Comparison of ENCODE assay signal across 8 cellular contexts in the genomic region with DNA sequence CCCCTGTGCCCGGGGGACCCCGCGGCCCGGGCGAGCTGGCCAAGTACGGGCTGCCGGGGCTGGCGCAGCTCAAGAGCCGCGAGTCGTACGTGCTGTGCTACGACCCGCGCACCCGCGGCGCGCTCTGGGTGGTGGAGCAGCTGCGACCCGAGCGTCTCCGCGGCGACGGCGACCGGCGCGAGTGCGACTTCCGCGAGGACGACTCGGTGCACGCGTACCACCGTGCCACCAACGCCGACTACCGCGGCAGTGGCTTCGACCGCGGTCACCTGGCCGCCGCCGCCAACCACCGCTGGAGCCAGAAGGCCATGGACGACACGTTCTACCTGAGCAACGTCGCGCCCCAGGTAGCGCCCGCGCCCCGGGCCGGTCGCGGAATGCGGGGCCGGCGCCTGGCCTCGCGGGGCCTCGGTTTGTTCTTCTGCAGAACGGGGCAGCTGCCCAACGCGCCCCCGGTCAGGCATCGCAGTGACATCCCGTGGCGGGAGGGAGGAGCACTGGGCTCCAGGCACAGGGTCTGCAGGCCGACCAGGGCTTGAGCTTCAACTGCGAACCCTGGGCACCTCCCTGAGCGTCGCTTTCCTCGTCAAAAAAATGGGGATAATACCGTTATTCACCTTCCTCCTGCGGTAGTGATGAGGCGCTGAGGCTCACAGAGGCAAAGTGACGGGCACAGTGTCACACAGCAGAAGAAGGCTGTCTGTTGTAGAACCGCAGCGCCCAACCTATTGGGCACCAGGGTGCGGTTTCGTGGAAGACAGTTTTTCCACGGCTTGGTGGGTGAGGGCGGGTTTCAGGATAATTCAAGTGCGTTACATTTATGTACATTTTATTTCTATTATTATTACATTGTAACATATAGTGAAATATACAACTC. TPM values are rescaled to one million over a fixed set of nuclear protein-coding genes. Genes with fewer than 3 reads are reported as not detected.
DNase-seq lines count a peak whose midpoint lies in the region; ATAC-seq, FAIRE-seq and TF ChIP-seq lines count a peak whose summit lies in the region.

No MANE protein-coding gene starts in this region.

- CTCF ChIA-PET in CD8-positive, alpha-beta T cell (lab: Charles Lee) = interaction anchor here (1.0 to 2.0 kb wide), 15 partner anchors 10 to 223 kb away, joined by 3 to 15 read pairs (median 4); partner anchors contain the start of genes PKN3, SPOUT1 and ZER1

- H3K4me3 ChIP-seq in CD8-positive, alpha-beta T cell (ENCODE audit: low read depth, low read length) = peak overlapping the region; percentile 52
- H3K4me3 ChIP-seq in brain microvascular endothelial cell (ENCODE audit: low read depth, low read length) (peak overlapping the region; percentile 74), small intestine (ENCODE audit: low read depth in 1 of 2, low read length in 2 of 2) (peak overlapping the region; percentile 58 to 69)

- H3K36me3 Mint-ChIP-seq in CD8-positive, alpha-beta T cell = peaks cover 24% of the 10 kb centered on the region

- no peaks in the 10 kb centered on the region for H3K9me3 Mint-ChIP-seq in CD8-positive, alpha-beta T cell

- H3K27ac ChIP-seq in CD8-positive, alpha-beta T cell (ENCODE audit: low read depth, low read length) = peak overlapping the region; percentile 33
- H3K27ac ChIP-seq in brain microvascular endothelial cell = no peak overlapping the region
- peak overlapping the region; percentile 88 for H3K27ac ChIP-seq in small intestine (ENCODE audit: low read depth in 1 of 2, low read length in 1 of 2)

- intact Hi-C loops in CD8-positive, alpha-beta T cell (cut with DNase I, micrococcal nuclease) = loop anchor here (1.0 to 10.0 kb wide), 13 partner anchors 10 to 362 kb away; partner anchors contain the start of genes LRRC8A (in 2 of the 2), SET (in 2 of the 2), SPOUT1 (in 2 of the 2) and TBC1D13 (in 2 of the 2)

- TF ChIP-seq POLR2A in GM18505 (IDR thresholded peaks at IDR 0.05; ENCODE audit: borderline replicate concordance, extremely low read depth, insufficient read depth, insufficient read length) = no peak

- peak in 6 of 7 experiments; percentile 23 to 68 (median 40) for DNase-seq in CD8-positive, alpha-beta T cell
- peak; percentile 41 for DNase-seq in SW480 (ENCODE audit: low spot score)
- no peak for DNase-seq in brain microvascular endothelial cell
- peak; percentile 17 for DNase-seq in inferior parietal cortex (ENCODE audit: extremely low spot score)
- DNase-seq in small intestine = peak; percentile 45

- H3K4me1 Mint-ChIP-seq in CD8-positive, alpha-beta T cell (ENCODE audit: low read depth) = peaks cover 21% of the 10 kb centered on the region

- peak overlapping the region; percentile 84 for H3K4me3 Mint-ChIP-seq in CD8-positive, alpha-beta T cell

- WGBS in small intestine, 3 donors = 6 to 11% (median 7%) methylated on average over 61 to 90 of the region's 90 CpGs

- no peaks in the 10 kb centered on the region for H3K27me3 ChIP-seq in CD8-positive, alpha-beta T cell (ENCODE audit: insufficient read depth, low read length)
- no peaks in the 10 kb centered on the region for H3K27me3 ChIP-seq in brain microvascular endothelial cell (replicated peaks)
- no peaks in the 10 kb centered on the region for H3K27me3 ChIP-seq in small intestine (ENCODE audit: control insufficient read depth in 2 of 2, insufficient read depth in 2 of 2, low read length in 2 of 2)

- FAIRE-seq in small intestine (lab: Jason Lieb, UNC) = no peak

- H3K4me1 ChIP-seq in CD8-positive, alpha-beta T cell (ENCODE audit: insufficient read depth, low read length) = peaks cover 12% of the 10 kb centered on the region
- H3K4me1 ChIP-seq in small intestine (ENCODE audit: control insufficient read depth in 2 of 2, insufficient read depth in 1 of 2, low read depth in 1 of 2, low read length in 1 of 2) = peaks cover 0 to 4% of the 10 kb centered on the region in 2 donors

- TF ChIP-seq CTCF in CD8-positive, alpha-beta T cell (IDR thresholded peaks at IDR 0.05) = no peak
- no peak for TF ChIP-seq CTCF in brain microvascular endothelial cell (IDR thresholded peaks at IDR 0.05; ENCODE audit: low read depth, low read length, missing control alignments)

- H3K27me3 Mint-ChIP-seq in CD8-positive, alpha-beta T cell (ENCODE audit: low read depth) = no peaks in the 10 kb centered on the region

- no peaks in the 10 kb centered on the region for H3K9me3 ChIP-seq in CD8-positive, alpha-beta T cell (ENCODE audit: low read length)
- no peaks in the 10 kb centered on the region for H3K9me3 ChIP-seq in small intestine (ENCODE audit: control insufficient read depth, low read depth)

- peak; percentile 34 for ATAC-seq in CD8-positive, alpha-beta T cell
- ATAC-seq in GM19452 (IDR thresholded peaks at IDR 0.05; ENCODE audit: unreplicated experiment) = peak; percentile 34
- ATAC-seq in HG03565 (IDR thresholded peaks at IDR 0.05; ENCODE audit: unreplicated experiment) = peak; percentile 19
- no peak for ATAC-seq in GM18505 (IDR thresholded peaks at IDR 0.05; ENCODE audit: unreplicated experiment)

- in situ Hi-C loops in brain microvascular endothelial cell (cut with HindIII; ENCODE audit: low pct_ligation_motif_present, low sequenced_read_pairs) = no loop called here

- peak overlapping the region; percentile 87 for H3K27ac Mint-ChIP-seq in CD8-positive, alpha-beta T cell

- POLR2A ChIA-PET in CD8-positive, alpha-beta T cell (lab: Charles Lee) = interaction anchor here (0.6 to 3.8 kb wide), 15 partner anchors 10 to 1369 kb away, joined by 3 to 61 read pairs (median 6); partner anchors contain the start of genes KYAT1, LRRC8A, SET and SPOUT1

- H3K36me3 ChIP-seq in CD8-positive, alpha-beta T cell (ENCODE audit: insufficient read depth, low read length) = no peaks in the 10 kb centered on the region
- peaks cover 30% of the 10 kb centered on the region for H3K36me3 ChIP-seq in brain microvascular endothelial cell (replicated peaks)
- peaks cover 6 to 14% of the 10 kb centered on the region in 2 donors for H3K36me3 ChIP-seq in small intestine (ENCODE audit: control insufficient read depth in 2 of 2, insufficient read depth in 2 of 2, low read length in 2 of 2)

RNA-seq across cellular contexts. Expression of gene ENDOG, which starts 0.8 kb away (rescaled TPM):
- 1 to 10 TPM; 6.2 to 6.4 TPM for total RNA-seq in CD8-positive, alpha-beta T cell
- polyA plus RNA-seq in small intestine = 10 to 100 TPM; 34.8 to 79.6 (median 79.4) TPM

RNA-seq across cellular contexts. Expression of gene SPOUT1, which starts 10.5 kb away (rescaled TPM):
- 10 to 100 TPM; 25.0 to 25.2 TPM for total RNA-seq in CD8-positive, alpha-beta T cell
- 10 to 100 TPM; 21.0 to 25.1 (median 22.8) TPM for polyA plus RNA-seq in small intestine

RNA-seq across cellular contexts. Expression of gene TBC1D13, which starts 32.0 kb away (rescaled TPM):
- 10 to 100 TPM; 30.7 to 35.0 TPM for total RNA-seq in CD8-positive, alpha-beta T cell
- 10 to 100 TPM; 16.2 to 30.2 (median 17.8) TPM for polyA plus RNA-seq in small intestine

RNA-seq across cellular contexts. Expression of gene ZER1, which starts 47.4 kb away (rescaled TPM):
- 10 to 100 TPM; 35.9 to 45.2 TPM for total RNA-seq in CD8-positive, alpha-beta T cell
- polyA plus RNA-seq in small intestine = 10 to 100 TPM; 24.6 to 77.2 (median 55.9) TPM
